18 cellular contexts compared by ENCODE assay signal in genomic region chr1:107532318-107532717, GRCh38.
DNase-seq lines count a peak whose midpoint lies in the region; ATAC-seq and TF ChIP-seq lines count a peak whose summit lies in the region.
"Had no signal": no experiment of that assay in that cellular context is flagged by ENCODE, and none has a peak within 500 bp of the region (broad histone marks: within the 10 kb centered on the region; RNA-seq: fewer than 3 reads in every experiment).

No MANE protein-coding gene starts in this region.

- no TSS peak for BruUV-seq in PC-3 (replicated peaks; lab: Mats Ljungman, UMichigan)

- WGBS in right lobe of liver (ENCODE audit: insufficient coverage, low coverage, low lambda C conversion rate, missing lambda C conversion rate), result 39% methylated on average over 4 of the region's 5 CpGs
- 76 to 82% methylated on average over 5 of the region's 5 CpGs for WGBS in upper lobe of left lung, 2 donors

- no peak overlapping the region for H3K4me2 ChIP-seq in PC-3 (ENCODE audit: low read length)
- H3K4me2 ChIP-seq: PC-9 had no signal

- H2AFZ ChIP-seq in PC-3 (ENCODE audit: low read length), result no peak overlapping the region
- H2AFZ ChIP-seq: PC-9 had no signal

- H3K36me3 ChIP-seq in PC-3 (ENCODE audit: low read depth, low read length) (no peaks in the 10 kb centered on the region), right lobe of liver (no peaks in the 10 kb centered on the region), upper lobe of left lung (no peaks in the 10 kb centered on the region)
- H3K36me3 ChIP-seq: heart right ventricle, left lung, transverse colon had no signal

- no peaks in the 10 kb centered on the region for H3F3A ChIP-seq in PC-3 (ENCODE audit: low read length, unreplicated experiment)

- peak; percentile 99 for DNase-seq in DMS79 treated with DMSO at 0.1 percent for 48 hours (lab: John Stamatoyannopoulos, UW)
- DNase-seq in NCI-H187 treated with DMSO at 0.1 percent for 48 hours (lab: John Stamatoyannopoulos, UW), result peak; percentile 47
- peak; percentile 47 for DNase-seq in PC-3
- peak in 1 of 3 donors; percentile 19 for DNase-seq in right lobe of liver
- no peak for DNase-seq in upper lobe of left lung
- no peak for DNase-seq in iPS-NIHi11 (ENCODE audit: low spot score)
- no peak for DNase-seq in stimulated activated CD4-positive, alpha-beta T cell treated with anti-CD3 and anti-CD28 coated beads, Interleukin-4, amount 100 ng/mL, for 24 hours
- DNase-seq in activated CD8-positive, alpha-beta memory T cell treated with anti-CD3 and anti-CD28 coated beads, Interleukin-2, amount 50 U/mL, for 4 hours, result no peak
- DNase-seq: activated naive CD8-positive, alpha-beta T cell treated with anti-CD3 and anti-CD28 coated beads, Interleukin-2, amount 10 ng/mL, durations not matched to agents 7 days and 5 days; activated T-cell treated with anti-CD3 and anti-CD28 coated beads for 4 hours; cerebellar nuclear complex; heart right ventricle; naive thymus-derived CD4-positive, alpha-beta T cell; NCI-H1436 treated with DMSO at 0.1 percent for 48 hours; PC-9; transverse colon had no signal

- no peak for TF ChIP-seq CTCF in PC-3 (conservative IDR thresholded peaks at IDR 0.05; ENCODE audit: low read depth, low read length)
- no peak for TF ChIP-seq CTCF in right lobe of liver (IDR thresholded peaks at IDR 0.05)
- no peak for TF ChIP-seq CTCF in upper lobe of left lung (IDR thresholded peaks at IDR 0.05)

- H3K79me2 ChIP-seq in PC-3 (ENCODE audit: low read length), result no peaks in the 10 kb centered on the region

- no peak for TF ChIP-seq POLR2A in right lobe of liver (IDR thresholded peaks at IDR 0.05)
- no peak for TF ChIP-seq POLR2A in upper lobe of left lung (IDR thresholded peaks at IDR 0.05)

- H3K9me2 ChIP-seq in PC-3 (replicated peaks; ENCODE audit: low read length), result no peaks in the 10 kb centered on the region

- no peaks in the 10 kb centered on the region for H4K20me1 ChIP-seq in PC-3 (ENCODE audit: low read length)

- H3K27ac ChIP-seq in PC-3 (ENCODE audit: low read length) (no peak overlapping the region), right lobe of liver (no peak overlapping the region), upper lobe of left lung (no peak overlapping the region)
- H3K27ac ChIP-seq: heart right ventricle, left lung, PC-9, transverse colon had no signal

- H3K4me3 ChIP-seq in PC-3 (ENCODE audit: low read length) (no peak overlapping the region), right lobe of liver (no peak overlapping the region), upper lobe of left lung (no peak overlapping the region)
- H3K4me3 ChIP-seq: heart right ventricle, left lung, PC-9, transverse colon had no signal

- POLR2A ChIA-PET in PC-3 (lab: Charles Lee; ENCODE audit: unreplicated experiment), result no interaction called here

- CTCF ChIA-PET in PC-3 (lab: Charles Lee), result no interaction called here

- no peaks in the 10 kb centered on the region for H3K9me3 ChIP-seq in PC-3 (ENCODE audit: low read length)
- H3K9me3 ChIP-seq in right lobe of liver, result no peaks in the 10 kb centered on the region
- no peaks in the 10 kb centered on the region for H3K9me3 ChIP-seq in upper lobe of left lung
- H3K9me3 ChIP-seq: heart right ventricle, left lung, transverse colon had no signal

- no peak for TF ChIP-seq EP300 in upper lobe of left lung (IDR thresholded peaks at IDR 0.05)

- intact Hi-C loops in PC-3 (cut with micrococcal nuclease), result loop anchor here (5.0 kb wide), 1 partner anchor 40 kb away; no protein-coding TSS in a partner anchor
- intact Hi-C loops in right lobe of liver (cut with DNase I), result no loop called here

- ATAC-seq in PC-3, result no peak; the same call in 1 of the 2 replicates
- ATAC-seq in right lobe of liver, result peak in 3 of 4 donors; percentile 33 to 89 (median 36)
- no peak for ATAC-seq in upper lobe of left lung (ENCODE audit: low FRiP score in 2 of 2)
- ATAC-seq: activated CD4-positive, CD25-positive, alpha-beta regulatory T cell treated with anti-CD3 and anti-CD28 coated beads, Interleukin-2, amount 50 U/mL, for 24 hours; heart right ventricle; left lung; naive thymus-derived CD4-positive, alpha-beta T cell had no signal

- no peaks in the 10 kb centered on the region for H3K27me3 ChIP-seq in PC-3 (ENCODE audit: low read length)
- no peaks in the 10 kb centered on the region for H3K27me3 ChIP-seq in right lobe of liver
- no peaks in the 10 kb centered on the region for H3K27me3 ChIP-seq in upper lobe of left lung
- H3K27me3 ChIP-seq: transverse colon had no signal

- H3K4me1 ChIP-seq in PC-3 (ENCODE audit: insufficient read depth, low read length) (peaks cover 43% of the 10 kb centered on the region), right lobe of liver (no peaks in the 10 kb centered on the region), upper lobe of left lung (no peaks in the 10 kb centered on the region)
- H3K4me1 ChIP-seq: left lung had no signal

- no peak overlapping the region for H3K9ac ChIP-seq in PC-3 (ENCODE audit: low read length)

Comparison
In these comparisons a context has a peak if more than half of its experiments do, and no peak if none do; other contexts are left out.
1. DNase-seq: peak in DMS79 treated with DMSO at 0.1 percent for 48 hours (single experiment), NCI-H187 treated with DMSO at 0.1 percent for 48 hours (single experiment) and PC-3 (single experiment); none in upper lobe of left lung (0 of 2), iPS-NIHi11 (single experiment), stimulated activated CD4-positive, alpha-beta T cell treated with anti-CD3 and anti-CD28 coated beads, Interleukin-4, amount 100 ng/mL, for 24 hours (single experiment) and activated CD8-positive, alpha-beta memory T cell treated with anti-CD3 and anti-CD28 coated beads, Interleukin-2, amount 50 U/mL, for 4 hours (single experiment).
2. ATAC-seq: peak in right lobe of liver (3 of 4); none in PC-3 (single experiment) and upper lobe of left lung (0 of 2).